1 cellular context compared by ENCODE assay signal in the genomic region with DNA sequence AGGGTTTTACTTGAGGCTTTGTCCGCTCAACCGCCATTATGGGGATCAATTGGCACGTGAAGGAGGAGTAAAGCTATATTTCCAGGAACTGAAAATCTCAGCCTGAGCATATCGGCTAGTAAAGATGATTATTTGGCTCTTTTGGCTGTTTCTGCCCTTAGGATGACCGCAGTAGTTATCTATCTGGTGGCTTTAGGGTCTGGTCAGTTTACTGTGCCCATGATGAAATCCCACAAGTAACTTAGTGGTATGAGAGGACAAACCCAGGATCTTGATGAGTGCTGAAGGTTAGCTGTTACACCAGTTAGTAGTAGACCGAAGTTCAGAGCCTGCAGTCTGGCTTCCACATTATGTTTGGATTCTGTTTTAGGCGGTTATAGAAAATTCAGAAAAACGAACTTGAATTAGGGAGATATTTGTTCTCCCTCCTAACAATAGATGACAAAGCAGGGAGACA.
TF ChIP-seq lines count a peak whose summit lies in the region.

No MANE protein-coding gene starts in this region.

TF ChIP-seq in H1, 55 proteins besides CTCF, POLR2A, EP300 and RAD21:
- TF ChIP-seq SP4 (IDR thresholded peaks at IDR 0.05; ENCODE audit: low read length) (no peak), SIN3A (conservative IDR thresholded peaks at IDR 0.05 in 1 of 2, IDR thresholded peaks at IDR 0.05 in 1 of 2; ENCODE audit: low read depth in 1 of 2, low read length in 2 of 2) (no peak; a peak in 1 of 4 replicates), ZNF274 (IDR thresholded peaks at IDR 0.05; ENCODE audit: borderline replicate concordance, extremely low read depth, low read length) (no peak), SAP30 (IDR thresholded peaks at IDR 0.05; ENCODE audit: insufficient read depth, insufficient replicate concordance, low read length) (peak; percentile 66)
